Comparison of ENCODE assay signal across 8 cellular contexts in the genomic region with DNA sequence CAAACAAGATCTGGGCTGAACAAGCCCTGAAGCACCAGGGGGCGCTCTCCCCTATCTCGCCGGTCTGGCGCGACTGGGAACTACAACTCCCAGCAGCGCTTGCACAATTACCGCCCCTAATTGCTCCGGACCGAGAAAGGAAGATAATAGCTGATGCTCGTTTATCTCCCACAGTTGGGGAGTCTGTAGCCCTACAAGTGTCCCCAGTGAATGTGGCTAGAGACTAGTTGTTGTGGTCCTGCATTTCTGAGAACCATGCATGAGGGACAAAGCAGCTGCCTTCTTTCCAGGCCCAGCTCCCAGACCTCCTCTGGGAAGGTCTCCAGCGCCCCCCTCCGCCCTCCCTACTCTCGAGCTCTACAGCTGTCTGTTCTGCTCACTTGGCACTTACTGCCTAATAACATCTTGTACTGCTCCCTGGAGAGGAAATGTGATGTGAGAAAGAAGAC. TPM values are rescaled to one million over a fixed set of nuclear protein-coding genes. Genes with fewer than 3 reads are reported as not detected.
DNase-seq lines count a peak whose midpoint lies in the region; ATAC-seq and TF ChIP-seq lines count a peak whose summit lies in the region.

No MANE protein-coding gene starts in this region.

- peak; percentile 86 for TF ChIP-seq CTCF in BJ (IDR thresholded peaks at IDR 0.05; ENCODE audit: insufficient read depth, low read depth, low read length)

- in situ Hi-C loops in KBM-7 (cut with MboI; ENCODE audit: low pct_unique_long_range_greater_than_20kb, low sequenced_read_pairs): no loop called here

- POLR2A ChIA-PET in BJ (lab: Charles Lee): interaction anchor here (0.6 to 0.9 kb wide), 2 partner anchors 18 to 23 kb away, joined by 3 to 5 read pairs; no protein-coding TSS in a partner anchor

- H3K36me3 ChIP-seq in BJ (ENCODE audit: control insufficient read depth, insufficient read depth, low read length): no peaks in the 10 kb centered on the region

- CTCF ChIA-PET in BJ (lab: Yijun Ruan, JAX): interaction anchor here (0.7 to 3.2 kb wide), 37 partner anchors 8 to 346 kb away, joined by 3 to 36 read pairs (median 4); partner anchors contain the start of gene PYGM

- no peak for TF ChIP-seq POLR2A in erythroblast (IDR thresholded peaks at IDR 0.05; ENCODE audit: low read length)

- H3K4me3 ChIP-seq in BJ (ENCODE audit: low read depth, low read length): peak overlapping the region; percentile 36

- peak; percentile 92 for ATAC-seq in GM19438 (IDR thresholded peaks at IDR 0.05; ENCODE audit: low read depth, unreplicated experiment)

- DNase-seq in BJ (ENCODE audit: low read depth): peak; percentile 17
- DNase-seq in KBM-7: peak; percentile 96
- DNase-seq in OCI-M1 (lab: John Stamatoyannopoulos, UW): peak; percentile 91
- DNase-seq in activated T-cell treated with anti-CD3 and anti-CD28 coated beads for 24 hours (ENCODE audit: low read depth): peak; percentile 85
- DNase-seq in erythroblast (lab: John Stamatoyannopoulos, UW): peak; percentile 88 to 92
- DNase-seq in mucosa of gallbladder (ENCODE audit: low spot score): peak; percentile 88
- DNase-seq in stimulated activated CD8-positive, alpha-beta memory T cell treated with anti-CD3 and anti-CD28 coated beads, Interleukin-4, amount 100 ng/mL, for 1 hour (ENCODE audit: low read depth in 2 of 2, low spot score in 1 of 2): peak; percentile 83 to 86

- H3K27me3 ChIP-seq in BJ (ENCODE audit: control insufficient read depth, insufficient read depth, low read length): peaks cover 27% of the 10 kb centered on the region

RNA-seq across cellular contexts. Expression of gene NRXN2, which starts 34.4 kb away (rescaled TPM):
- 0.05 and 0.20 TPM in 2 replicates for polyA plus RNA-seq in BJ (2011; rRNA removed)
- 0.46 TPM in 1 of 2 replicates, not detected in the other for polyA minus RNA-seq in BJ (2011; rRNA and poly(A)+ RNA removed)
- total RNA-seq in mucosa of gallbladder: 8.1 TPM

RNA-seq across cellular contexts. Expression of gene RASGRP2, which starts 55.4 kb away (rescaled TPM):
- 3.2 and 5.3 TPM in 2 replicates for polyA plus RNA-seq in BJ (2011; rRNA removed)
- 1.8 and 2.3 TPM in 2 replicates for polyA minus RNA-seq in BJ (2011; rRNA and poly(A)+ RNA removed)
- 17.1 TPM for total RNA-seq in mucosa of gallbladder

Comparison
In these comparisons a context has a peak if more than half of its experiments do, and no peak if none do; other contexts are left out.
1. Peak in every context shown above with its lines: DNase-seq, ATAC-seq and H3K4me3 ChIP-seq.
2. DNase-seq: peak in every context shown above with its lines; median percentile 96 in KBM-7; 91 in OCI-M1; 90 in erythroblast; 88 in mucosa of gallbladder; 85 in activated T-cell treated with anti-CD3 and anti-CD28 coated beads for 24 hours; 84 in stimulated activated CD8-positive, alpha-beta memory T cell treated with anti-CD3 and anti-CD28 coated beads, Interleukin-4, amount 100 ng/mL, for 1 hour; 17 in BJ.